Comparison of ENCODE assay signal across 10 cellular contexts in genomic region chr18:79522451-79523220, GRCh38.
DNase-seq lines count a peak whose midpoint lies in the region; ATAC-seq and TF ChIP-seq lines count a peak whose summit lies in the region.
"Had no signal": no experiment of that assay in that cellular context is flagged by ENCODE, and none has a peak within 500 bp of the region (broad histone marks: within the 10 kb centered on the region; RNA-seq: fewer than 3 reads in every experiment).

No MANE protein-coding gene starts in this region.

- TF ChIP-seq POLR2A in breast epithelium (IDR thresholded peaks at IDR 0.05), result no peak

- no peak overlapping the region for H3K9ac ChIP-seq in mammary epithelial cell (ENCODE audit: insufficient read depth, low read length)

- dilution Hi-C loops in mammary epithelial cell (cut with HindIII; ENCODE audit: low sequenced_read_pairs), result no loop called here

- peak overlapping the region in 1 of 2 donors; percentile 25 for H3K27ac ChIP-seq in breast epithelium
- no peak overlapping the region for H3K27ac ChIP-seq in mammary epithelial cell (ENCODE audit: insufficient read depth, low read depth, low read length)
- H3K27ac ChIP-seq: A549, vagina had no signal

- in situ Hi-C loops in mammary epithelial cell (cut with MboI; ENCODE audit: low sequenced_read_pairs in 2 of 2), result no loop called here

- no peak overlapping the region for H2AFZ ChIP-seq in mammary epithelial cell (ENCODE audit: low read depth, low read length)

- H3K27me3 ChIP-seq in breast epithelium (no peaks in the 10 kb centered on the region), mammary epithelial cell (ENCODE audit: insufficient read depth, low read length) (no peaks in the 10 kb centered on the region)
- H3K27me3 ChIP-seq: vagina had no signal

- intact Hi-C loops in breast epithelium (cut with DNase I; ENCODE audit: low total_unique reads) (loop anchor here (5.0 to 10.0 kb wide), 2 partner anchors 60 to 118 kb away; no protein-coding TSS in a partner anchor), mammary epithelial cell (cut with micrococcal nuclease) (no loop called here), mucosa of descending colon (cut with DNase I, micrococcal nuclease) (no loop called here)

- CTCF ChIA-PET in mammary epithelial cell (lab: Charles Lee; ENCODE audit: low non-redundant PET), result no interaction called here

- DNase-seq in breast epithelium (ENCODE audit: low spot score in 2 of 2), result peak; percentile 16 to 41
- DNase-seq in mammary epithelial cell, result no peak
- peak in 2 of 3 experiments; percentile 43 to 58 for DNase-seq in activated CD8-positive, alpha-beta memory T cell treated with anti-CD3 and anti-CD28 coated beads for 48 hours (ENCODE audit: low read depth in 2 of 3, low spot score in 2 of 3)
- DNase-seq in mucosa of descending colon, result peak; percentile 50 to 76 (median 50)
- DNase-seq in ureter (ENCODE audit: low spot score), result peak; percentile 43
- no peak for DNase-seq in RKO (ENCODE audit: low spot score)
- DNase-seq in globus pallidus (ENCODE audit: low spot score), result no peak

- no peaks in the 10 kb centered on the region for H4K20me1 ChIP-seq in mammary epithelial cell (ENCODE audit: insufficient read depth, low read length)

- no peaks in the 10 kb centered on the region for H3K36me3 ChIP-seq in breast epithelium
- H3K36me3 ChIP-seq in mammary epithelial cell (ENCODE audit: insufficient read depth, low read length), result no peaks in the 10 kb centered on the region
- H3K36me3 ChIP-seq in mucosa of descending colon (ENCODE audit: low read depth), result no peaks in the 10 kb centered on the region
- H3K36me3 ChIP-seq: vagina had no signal

- ATAC-seq in mucosa of descending colon (peak; percentile 43), GM19467 (IDR thresholded peaks at IDR 0.05; ENCODE audit: unreplicated experiment) (no peak)
- ATAC-seq: A549 had no signal

- no peak for TF ChIP-seq CTCF in breast epithelium (IDR thresholded peaks at IDR 0.05)
- no peak for TF ChIP-seq CTCF in mammary epithelial cell (conservative IDR thresholded peaks at IDR 0.05 in 1 of 2, IDR thresholded peaks at IDR 0.05 in 1 of 2; ENCODE audit: extremely low read depth in 1 of 2, insufficient read depth in 1 of 2, low read depth in 1 of 2, low read length in 2 of 2)
- no peak for TF ChIP-seq CTCF in mucosa of descending colon (IDR thresholded peaks at IDR 0.05)

- H3K9me3 ChIP-seq in breast epithelium (no peaks in the 10 kb centered on the region), mammary epithelial cell (replicated peaks; ENCODE audit: insufficient read depth, low read length) (peaks cover 7% of the 10 kb centered on the region), mucosa of descending colon (no peaks in the 10 kb centered on the region)
- H3K9me3 ChIP-seq: A549, vagina had no signal

- H3K4me1 ChIP-seq in breast epithelium (peaks cover 0 to 8% of the 10 kb centered on the region in 2 donors), mammary epithelial cell (ENCODE audit: insufficient read depth, low read length) (no peaks in the 10 kb centered on the region), mucosa of descending colon (ENCODE audit: low read depth) (no peaks in the 10 kb centered on the region)
- H3K4me1 ChIP-seq: A549 had no signal

- BruUV-seq in mammary epithelial cell (replicated peaks; lab: Mats Ljungman, UMichigan), result no TSS peak

- no peak overlapping the region for H3K4me3 ChIP-seq in breast epithelium
- H3K4me3 ChIP-seq in mammary epithelial cell (replicated peaks in 1 of 3; ENCODE audit: insufficient read depth in 1 of 3, low read depth in 2 of 3, low read length in 3 of 3), result no peak overlapping the region
- no peak overlapping the region for H3K4me3 ChIP-seq in mucosa of descending colon
- H3K4me3 ChIP-seq: A549, vagina had no signal

- WGBS in mammary epithelial cell (ENCODE audit: low coverage, missing lambda C conversion rate), result 90% methylated on average over 11 of the region's 17 CpGs

- no peaks in the 10 kb centered on the region for H3K79me2 ChIP-seq in mammary epithelial cell (ENCODE audit: insufficient read depth, low read length)

- H3K4me2 ChIP-seq in mammary epithelial cell (ENCODE audit: insufficient read depth, low read depth, low read length), result no peak overlapping the region
- H3K4me2 ChIP-seq: A549 had no signal

Comparison
In these comparisons a context has a peak if more than half of its experiments do, and no peak if none do; other contexts are left out.
1. DNase-seq: peak in breast epithelium (2 of 2), activated CD8-positive, alpha-beta memory T cell treated with anti-CD3 and anti-CD28 coated beads for 48 hours (2 of 3), mucosa of descending colon (3 of 3) and ureter (single experiment); none in mammary epithelial cell (single experiment), RKO (single experiment) and globus pallidus (single experiment).